Comparison of ENCODE assay signal across 23 cellular contexts in genomic region chr9:135135171-135135926, GRCh38. TPM values are rescaled to one million over a fixed set of nuclear protein-coding genes. Genes with fewer than 3 reads are reported as not detected.
"Had no signal": no experiment of that assay in that cellular context is flagged by ENCODE, and none has a peak within 500 bp of the region (broad histone marks: within the 10 kb centered on the region; RNA-seq: fewer than 3 reads in every experiment).

No MANE protein-coding gene starts in this region.

- FAIRE-seq: kidney had no signal

- H3K4me1 ChIP-seq: left lung, prostate gland, upper lobe of right lung had no signal

- ATAC-seq: activated CD4-positive, alpha-beta T cell treated with anti-CD3 and anti-CD28 coated beads for 36 hours; left lung; natural killer cell; stimulated activated naive CD8-positive, alpha-beta T cell treated with anti-CD3 and anti-CD28 coated beads, Interleukin-15, Interleukin-2, amounts not matched to agents 100 U/mL and 50 U/mL, for 24 hours; upper lobe of right lung had no signal

- H3K4me1 Mint-ChIP-seq: activated B cell treated with CpG ODN at 0.5 μM for 24 hours, natural killer cell had no signal

- H3K4me3 Mint-ChIP-seq: activated B cell treated with CpG ODN at 0.5 μM for 24 hours; activated CD4-positive, alpha-beta T cell treated with anti-CD3 and anti-CD28 coated beads for 36 hours; activated naive CD4-positive, alpha-beta T cell treated with anti-CD3 and anti-CD28 coated beads for 36 hours; natural killer cell had no signal

- H3K27ac ChIP-seq: epithelial cell of prostate, left lung, ovary, prostate gland, right atrium auricular region, upper lobe of right lung had no signal

- H3K36me3 ChIP-seq: left lung, ovary, prostate gland, right atrium auricular region, upper lobe of right lung had no signal

- H3K36me3 Mint-ChIP-seq: natural killer cell had no signal

- H3K27me3 ChIP-seq: ovary, right atrium auricular region had no signal

- DNase-seq: activated B cell treated with CpG ODN at 0.5 μM for 24 hours; activated CD4-positive, alpha-beta T cell treated with anti-CD3 and anti-CD28 coated beads for 36 hours; activated CD4-positive, alpha-beta T cell treated with anti-CD3 and anti-CD28 coated beads, Interleukin-2, amount 50 U/mL, for 48 hours; activated CD8-positive, alpha-beta memory T cell treated with anti-CD3 and anti-CD28 coated beads, Interleukin-2, amount 50 U/mL, for 48 hours; activated naive CD4-positive, alpha-beta T cell treated with anti-CD3 and anti-CD28 coated beads for 36 hours; activated T-cell treated with anti-CD3 and anti-CD28 coated beads, Interleukin-2, amount 50 U/mL, for 48 hours; amygdala; cerebellar nuclear complex; cortex of kidney; kidney; natural killer cell; ovary; stimulated activated CD4-positive, alpha-beta T cell treated with anti-CD3 and anti-CD28 coated beads, Interleukin-12 subunit alpha, Interleukin-12 subunit beta, amount 100 ng/mL, for 4 hours; stimulated activated CD4-positive, alpha-beta T cell treated with anti-CD3 and anti-CD28 coated beads, Interleukin-4, amount 100 ng/mL, for 4 hours; stimulated activated naive CD8-positive, alpha-beta T cell treated with anti-CD3 and anti-CD28 coated beads, Interleukin-15, Interleukin-2, amounts not matched to agents 100 U/mL and 50 U/mL, for 24 hours; T-helper 1 cell; upper lobe of right lung had no signal

- H3K9me3 Mint-ChIP-seq: natural killer cell had no signal

- H3K4me3 ChIP-seq: left lung, lung, ovary, prostate gland, right atrium auricular region, upper lobe of right lung had no signal

- H3K9me3 ChIP-seq: left lung, ovary, prostate gland, right atrium auricular region, upper lobe of right lung had no signal

RNA-seq across cellular contexts. Expression of gene OLFM1, which starts 47.9 kb away (rescaled TPM):
- total RNA-seq: activated B cell treated with CpG ODN at 0.5 μM for 24 hours; activated CD4-positive, alpha-beta T cell treated with anti-CD3 and anti-CD28 coated beads for 36 hours; activated CD8-positive, alpha-beta memory T cell treated with anti-CD3 and anti-CD28 coated beads for 36 hours; activated naive CD4-positive, alpha-beta T cell treated with anti-CD3 and anti-CD28 coated beads for 36 hours had no signal
